Comparison of ENCODE assay signal across 2 cellular contexts in the genomic region with DNA sequence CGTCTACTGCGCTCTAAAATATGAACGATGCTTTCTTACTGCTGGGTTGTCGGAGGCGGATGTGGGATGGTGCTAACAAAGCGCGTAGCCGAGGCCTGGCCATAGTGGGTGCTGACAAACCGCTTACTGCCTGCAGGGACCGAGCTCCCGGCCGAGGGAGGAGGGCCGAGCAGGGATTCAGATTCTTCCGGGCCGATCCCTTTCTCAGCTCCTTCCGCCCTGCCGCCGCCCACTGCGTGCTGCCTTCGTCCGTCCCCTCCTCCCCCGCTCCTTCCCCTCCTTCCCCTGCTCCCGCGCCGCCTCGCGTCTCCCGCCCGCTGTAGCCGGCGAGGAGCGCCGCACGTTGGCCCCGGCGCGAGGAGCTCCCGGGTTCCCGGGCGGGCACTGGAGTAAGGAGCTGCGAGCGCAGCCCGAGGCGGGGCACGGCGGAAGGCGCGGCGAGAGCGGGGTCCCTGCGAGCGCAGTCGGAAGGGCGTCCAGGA.
TF ChIP-seq lines count a peak whose summit lies in the region.

A gene (plus strand): TSS at position 271 of the 482 bp plus-strand sequence.

TF ChIP-seq in GM23338, 12 proteins besides CTCF, POLR2A, EP300 and RAD21 (continued from another document):
- TF ChIP-seq, protein P1, sequence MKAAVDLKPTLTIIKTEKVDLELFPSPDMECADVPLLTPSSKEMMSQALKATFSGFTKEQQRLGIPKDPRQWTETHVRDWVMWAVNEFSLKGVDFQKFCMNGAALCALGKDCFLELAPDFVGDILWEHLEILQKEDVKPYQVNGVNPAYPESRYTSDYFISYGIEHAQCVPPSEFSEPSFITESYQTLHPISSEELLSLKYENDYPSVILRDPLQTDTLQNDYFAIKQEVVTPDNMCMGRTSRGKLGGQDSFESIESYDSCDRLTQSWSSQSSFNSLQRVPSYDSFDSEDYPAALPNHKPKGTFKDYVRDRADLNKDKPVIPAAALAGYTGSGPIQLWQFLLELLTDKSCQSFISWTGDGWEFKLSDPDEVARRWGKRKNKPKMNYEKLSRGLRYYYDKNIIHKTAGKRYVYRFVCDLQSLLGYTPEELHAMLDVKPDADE (IDR thresholded peaks at IDR 0.05), result no peak
- TF ChIP-seq, protein P2, sequence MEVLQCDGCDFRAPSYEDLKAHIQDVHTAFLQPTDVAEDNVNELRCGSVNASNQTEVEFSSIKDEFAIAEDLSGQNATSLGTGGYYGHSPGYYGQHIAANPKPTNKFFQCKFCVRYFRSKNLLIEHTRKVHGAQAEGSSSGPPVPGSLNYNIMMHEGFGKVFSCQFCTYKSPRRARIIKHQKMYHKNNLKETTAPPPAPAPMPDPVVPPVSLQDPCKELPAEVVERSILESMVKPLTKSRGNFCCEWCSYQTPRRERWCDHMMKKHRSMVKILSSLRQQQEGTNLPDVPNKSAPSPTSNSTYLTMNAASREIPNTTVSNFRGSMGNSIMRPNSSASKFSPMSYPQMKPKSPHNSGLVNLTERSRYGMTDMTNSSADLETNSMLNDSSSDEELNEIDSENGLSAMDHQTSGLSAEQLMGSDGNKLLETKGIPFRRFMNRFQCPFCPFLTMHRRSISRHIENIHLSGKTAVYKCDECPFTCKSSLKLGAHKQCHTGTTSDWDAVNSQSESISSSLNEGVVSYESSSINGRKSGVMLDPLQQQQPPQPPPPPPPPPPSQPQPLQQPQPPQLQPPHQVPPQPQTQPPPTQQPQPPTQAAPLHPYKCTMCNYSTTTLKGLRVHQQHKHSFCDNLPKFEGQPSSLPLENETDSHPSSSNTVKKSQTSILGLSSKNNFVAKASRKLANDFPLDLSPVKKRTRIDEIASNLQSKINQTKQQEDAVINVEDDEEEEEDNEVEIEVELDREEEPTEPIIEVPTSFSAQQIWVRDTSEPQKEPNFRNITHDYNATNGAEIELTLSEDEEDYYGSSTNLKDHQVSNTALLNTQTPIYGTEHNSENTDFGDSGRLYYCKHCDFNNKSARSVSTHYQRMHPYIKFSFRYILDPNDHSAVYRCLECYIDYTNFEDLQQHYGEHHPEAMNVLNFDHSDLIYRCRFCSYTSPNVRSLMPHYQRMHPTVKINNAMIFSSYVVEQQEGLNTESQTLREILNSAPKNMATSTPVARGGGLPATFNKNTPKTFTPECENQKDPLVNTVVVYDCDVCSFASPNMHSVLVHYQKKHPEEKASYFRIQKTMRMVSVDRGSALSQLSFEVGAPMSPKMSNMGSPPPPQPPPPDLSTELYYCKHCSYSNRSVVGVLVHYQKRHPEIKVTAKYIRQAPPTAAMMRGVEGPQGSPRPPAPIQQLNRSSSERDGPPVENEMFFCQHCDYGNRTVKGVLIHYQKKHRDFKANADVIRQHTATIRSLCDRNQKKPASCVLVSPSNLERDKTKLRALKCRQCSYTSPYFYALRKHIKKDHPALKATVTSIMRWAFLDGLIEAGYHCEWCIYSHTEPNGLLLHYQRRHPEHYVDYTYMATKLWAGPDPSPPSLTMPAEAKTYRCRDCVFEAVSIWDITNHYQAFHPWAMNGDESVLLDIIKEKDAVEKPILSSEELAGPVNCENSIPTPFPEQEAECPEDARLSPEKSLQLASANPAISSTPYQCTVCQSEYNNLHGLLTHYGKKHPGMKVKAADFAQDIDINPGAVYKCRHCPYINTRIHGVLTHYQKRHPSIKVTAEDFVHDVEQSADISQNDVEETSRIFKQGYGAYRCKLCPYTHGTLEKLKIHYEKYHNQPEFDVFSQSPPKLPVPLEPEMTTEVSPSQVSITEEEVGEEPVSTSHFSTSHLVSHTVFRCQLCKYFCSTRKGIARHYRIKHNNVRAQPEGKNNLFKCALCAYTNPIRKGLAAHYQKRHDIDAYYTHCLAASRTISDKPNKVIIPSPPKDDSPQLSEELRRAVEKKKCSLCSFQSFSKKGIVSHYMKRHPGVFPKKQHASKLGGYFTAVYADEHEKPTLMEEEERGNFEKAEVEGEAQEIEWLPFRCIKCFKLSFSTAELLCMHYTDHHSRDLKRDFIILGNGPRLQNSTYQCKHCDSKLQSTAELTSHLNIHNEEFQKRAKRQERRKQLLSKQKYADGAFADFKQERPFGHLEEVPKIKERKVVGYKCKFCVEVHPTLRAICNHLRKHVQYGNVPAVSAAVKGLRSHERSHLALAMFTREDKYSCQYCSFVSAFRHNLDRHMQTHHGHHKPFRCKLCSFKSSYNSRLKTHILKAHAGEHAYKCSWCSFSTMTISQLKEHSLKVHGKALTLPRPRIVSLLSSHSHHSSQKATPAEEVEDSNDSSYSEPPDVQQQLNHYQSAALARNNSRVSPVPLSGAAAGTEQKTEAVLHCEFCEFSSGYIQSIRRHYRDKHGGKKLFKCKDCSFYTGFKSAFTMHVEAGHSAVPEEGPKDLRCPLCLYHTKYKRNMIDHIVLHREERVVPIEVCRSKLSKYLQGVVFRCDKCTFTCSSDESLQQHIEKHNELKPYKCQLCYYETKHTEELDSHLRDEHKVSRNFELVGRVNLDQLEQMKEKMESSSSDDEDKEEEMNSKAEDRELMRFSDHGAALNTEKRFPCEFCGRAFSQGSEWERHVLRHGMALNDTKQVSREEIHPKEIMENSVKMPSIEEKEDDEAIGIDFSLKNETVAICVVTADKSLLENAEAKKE (CRISPR knock-in tag; IDR thresholded peaks at IDR 0.05), result no peak

TF ChIP-seq in endothelial cell of umbilical vein, 7 proteins besides CTCF, POLR2A, EP300 and RAD21 (continued from another document):
- TF ChIP-seq, protein P3, sequence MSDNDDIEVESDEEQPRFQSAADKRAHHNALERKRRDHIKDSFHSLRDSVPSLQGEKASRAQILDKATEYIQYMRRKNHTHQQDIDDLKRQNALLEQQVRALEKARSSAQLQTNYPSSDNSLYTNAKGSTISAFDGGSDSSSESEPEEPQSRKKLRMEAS (IDR thresholded peaks at IDR 0.05; ENCODE audit: insufficient read depth, insufficient read length), result no peak
- TF ChIP-seq GATA2 (IDR thresholded peaks at IDR 0.05; ENCODE audit: insufficient read depth, insufficient read length, low read depth, low read length), result no peak
